In genomic region chr1:63435136-63435535, GRCh38 we compare ENCODE assay signal across 16 cellular contexts.
"Had no signal": no experiment of that assay in that cellular context is flagged by ENCODE, and none has a peak within 500 bp of the region (broad histone marks: within the 10 kb centered on the region; RNA-seq: fewer than 3 reads in every experiment).

No MANE protein-coding gene starts in this region.

- H3K9me3 ChIP-seq: colonic mucosa, gastrocnemius medialis, ovary, uterus had no signal

- H3K4me3 ChIP-seq: colonic mucosa, gastrocnemius medialis, ovary, right atrium auricular region, sigmoid colon, skin epidermis, uterus had no signal

- DNase-seq: colonic mucosa; effector CD4-positive, alpha-beta T cell; gastrocnemius medialis; glutamatergic neuron; islet precursor cell; mammary epithelial cell; natural killer cell; ovary; sigmoid colon; stimulated activated naive CD4-positive, alpha-beta T cell treated with Interleukin-2 at 50 U/mL for 16 hours; trophoblast cell; uterus had no signal

- H3K9me3 Mint-ChIP-seq: natural killer cell had no signal

- H3K27me3 ChIP-seq: colonic mucosa, gastrocnemius medialis, ovary, right atrium auricular region, sigmoid colon, uterus had no signal

- H3K36me3 Mint-ChIP-seq: natural killer cell had no signal

- H3K27ac ChIP-seq: colonic mucosa, gastrocnemius medialis, ovary, right atrium auricular region, sigmoid colon, skin epidermis, uterus had no signal

- H3K4me3 Mint-ChIP-seq: natural killer cell, neural crest cell had no signal

- H3K4me1 ChIP-seq: colonic mucosa, gastrocnemius medialis, right atrium auricular region, sigmoid colon, uterus had no signal

- H3K4me1 Mint-ChIP-seq: natural killer cell, neural crest cell had no signal

- ATAC-seq: gastrocnemius medialis, left lobe of liver, natural killer cell had no signal

- H3K27ac Mint-ChIP-seq: natural killer cell had no signal

- H3K36me3 ChIP-seq: colonic mucosa, ovary had no signal
